Comparison of ENCODE assay signal across 9 cellular contexts in genomic region chr4:121041307-121042090, GRCh38. TPM values are rescaled to one million over a fixed set of nuclear protein-coding genes. Genes with fewer than 3 reads are reported as not detected.
DNase-seq lines count a peak whose midpoint lies in the region; ATAC-seq and TF ChIP-seq lines count a peak whose summit lies in the region.
"Had no signal": no experiment of that assay in that cellular context is flagged by ENCODE, and none has a peak within 500 bp of the region (broad histone marks: within the 10 kb centered on the region; RNA-seq: fewer than 3 reads in every experiment).

No MANE protein-coding gene starts in this region.

- DNase-seq in NCI-H2107 treated with DMSO at 0.1 percent for 48 hours (lab: John Stamatoyannopoulos, UW; ENCODE audit: unreplicated experiment) (peak; percentile 10), NCI-H2107 (lab: John Stamatoyannopoulos, UW) (no peak), LHCN-M2 (ENCODE audit: low read depth) (peak; percentile 17), nephron progenitor cell (no peak), ecto neural progenitor cell (ENCODE audit: low spot score) (no peak), midbrain (lab: John Stamatoyannopoulos, UW) (no peak), Right ventricle myocardium inferior (ENCODE audit: missing footprints) (no peak)
- DNase-seq: caudate nucleus had no signal

- H3K27ac Mint-ChIP-seq in nephron progenitor cell, result peak overlapping the region; percentile 50

- H3K4me3 Mint-ChIP-seq in nephron progenitor cell, result no peak overlapping the region

- H3K27me3 Mint-ChIP-seq in nephron progenitor cell (ENCODE audit: low read depth, poor library complexity), result no peaks in the 10 kb centered on the region

- TF ChIP-seq CTCF in nephron progenitor cell (IDR thresholded peaks at IDR 0.05), result no peak

- intact Hi-C loops in Right ventricle myocardium inferior (cut with DNase I), result no loop called here

- H3K9me3 Mint-ChIP-seq in nephron progenitor cell, result no peaks in the 10 kb centered on the region

- no peaks in the 10 kb centered on the region for H3K4me1 Mint-ChIP-seq in nephron progenitor cell

- peaks cover 73% of the 10 kb centered on the region for H3K36me3 Mint-ChIP-seq in nephron progenitor cell (ENCODE audit: low read depth)

- ATAC-seq in HG02588 (IDR thresholded peaks at IDR 0.05; ENCODE audit: unreplicated experiment) (peak; percentile 100), Right ventricle myocardium inferior (no peak)

RNA-seq across cellular contexts. Expression of gene NDNF, which starts 30.8 kb away (rescaled TPM):
- total RNA-seq in LHCN-M2 (2014; rRNA removed) (0.11 TPM in 1 of 2 replicates, not detected in the other), Right ventricle myocardium inferior (8.1 TPM)
- 0.17 TPM for polyA plus RNA-seq in LHCN-M2 (2012)

Comparison
In these comparisons a context has a peak if more than half of its experiments do, and no peak if none do; other contexts are left out.
1. DNase-seq: peak in NCI-H2107 treated with DMSO at 0.1 percent for 48 hours (single experiment) and LHCN-M2 (single experiment); none in NCI-H2107 (single experiment), nephron progenitor cell (single experiment), ecto neural progenitor cell (single experiment), midbrain (single experiment) and Right ventricle myocardium inferior (single experiment).